Comparison of ENCODE assay signal across 12 cellular contexts in genomic region chr1:153611356-153611755, GRCh38. TPM values are rescaled to one million over a fixed set of nuclear protein-coding genes. Genes with fewer than 3 reads are reported as not detected.
DNase-seq lines count a peak whose midpoint lies in the region; ATAC-seq and TF ChIP-seq lines count a peak whose summit lies in the region.
"Had no signal": no experiment of that assay in that cellular context is flagged by ENCODE, and none has a peak within 500 bp of the region (broad histone marks: within the 10 kb centered on the region; RNA-seq: fewer than 3 reads in every experiment).

No MANE protein-coding gene starts in this region.

- H3K36me3 Mint-ChIP-seq in endodermal cell (ENCODE audit: low read depth) = peaks cover 19% of the 10 kb centered on the region
- H3K36me3 Mint-ChIP-seq: CD4-positive, CD25-positive, alpha-beta regulatory T cell had no signal

- peak overlapping the region; percentile 79 for H3K4me3 Mint-ChIP-seq in endodermal cell
- H3K4me3 Mint-ChIP-seq: CD4-positive, CD25-positive, alpha-beta regulatory T cell had no signal

- peaks cover 3% of the 10 kb centered on the region for H3K4me1 ChIP-seq in endodermal cell (ENCODE audit: control insufficient read depth, insufficient read depth, low read length)
- H3K4me1 ChIP-seq in parathyroid adenoma = peaks cover 25% of the 10 kb centered on the region

- H3K4me3 ChIP-seq in endodermal cell (ENCODE audit: low read length) (peak overlapping the region; percentile 97), parathyroid adenoma (ENCODE audit: low read depth, low read length) (peak overlapping the region; percentile 79)
- H3K4me3 ChIP-seq: HAP-1 had no signal

- peaks cover 5% of the 10 kb centered on the region for H3K79me2 ChIP-seq in parathyroid adenoma

- CTCF ChIA-PET in GM10248 (lab: Yijun Ruan, JAX) = interaction anchor here (1.3 to 9.1 kb wide), 3 partner anchors 16 to 41 kb away, joined by 4 to 136 read pairs (median 16); partner anchors contain the start of genes S100A1 and S100A13

- no peak overlapping the region for H3K27ac Mint-ChIP-seq in endodermal cell
- H3K27ac Mint-ChIP-seq: CD4-positive, CD25-positive, alpha-beta regulatory T cell had no signal

- peak overlapping the region; percentile 70 for H3K9ac ChIP-seq in endodermal cell (ENCODE audit: extremely low read depth, low read length, poor library complexity, severe bottlenecking)
- H3K9ac ChIP-seq in parathyroid adenoma = no peak overlapping the region

- peak overlapping the region; percentile 92 for H3K4me2 ChIP-seq in parathyroid adenoma (ENCODE audit: low read length)

- H3K27me3 ChIP-seq in endodermal cell (ENCODE audit: control insufficient read depth, insufficient read depth, low read length, poor library complexity, severe bottlenecking) = no peaks in the 10 kb centered on the region
- no peaks in the 10 kb centered on the region for H3K27me3 ChIP-seq in parathyroid adenoma (ENCODE audit: control insufficient read depth, insufficient read depth, low read length)

- H3K27ac ChIP-seq in endodermal cell (ENCODE audit: low read depth, low read length) (no peak overlapping the region), parathyroid adenoma (peak overlapping the region; percentile 83)

- peaks cover 59% of the 10 kb centered on the region for H3K4me1 Mint-ChIP-seq in endodermal cell
- H3K4me1 Mint-ChIP-seq: CD4-positive, CD25-positive, alpha-beta regulatory T cell had no signal

- H2AFZ ChIP-seq in parathyroid adenoma = no peak overlapping the region

- H3K9me3 ChIP-seq in endodermal cell (ENCODE audit: control insufficient read depth, low read length) = no peaks in the 10 kb centered on the region
- H3K9me3 ChIP-seq in parathyroid adenoma (ENCODE audit: control insufficient read depth, low read length) = no peaks in the 10 kb centered on the region
- H3K9me3 ChIP-seq: HAP-1 had no signal

- DNase-seq in GM10248 (ENCODE audit: extremely low spot score) (peak; percentile 12), endodermal cell (no peak), KG1 (lab: John Stamatoyannopoulos, UW) (no peak), cortex of kidney (lab: John Stamatoyannopoulos, UW) (no peak)
- DNase-seq: activated gamma-delta T cell treated with Interleukin-2 at 50 U/mL for 16 hours; CD4-positive, CD25-positive, alpha-beta regulatory T cell; NCI-H510A; T1000 had no signal

- 67 to 100% methylated on average over 1 of the region's 1 CpG for WGBS in endodermal cell (ENCODE audit: insufficient coverage in 1 of 2, insufficient read length in 1 of 2), 2 experiments

- POLR2A ChIA-PET in GM10248 (lab: Yijun Ruan, JAX) = no interaction called here

- H3K9me3 Mint-ChIP-seq in endodermal cell = no peaks in the 10 kb centered on the region
- H3K9me3 Mint-ChIP-seq: CD4-positive, CD25-positive, alpha-beta regulatory T cell had no signal

- H3K36me3 ChIP-seq in endodermal cell (ENCODE audit: control insufficient read depth, insufficient read depth, low read length) = peaks cover 26% of the 10 kb centered on the region
- no peaks in the 10 kb centered on the region for H3K36me3 ChIP-seq in parathyroid adenoma (ENCODE audit: control insufficient read depth, insufficient read depth, low read length)
- H3K36me3 ChIP-seq: HAP-1 had no signal

- ATAC-seq in HG03095 (IDR thresholded peaks at IDR 0.05; ENCODE audit: unreplicated experiment) = no peak

- TF ChIP-seq CTCF in GM10248 (IDR thresholded peaks at IDR 0.05; ENCODE audit: control extremely low read depth, extremely low read depth, low read depth, missing control alignments) = no peak
- no peak for TF ChIP-seq CTCF in endodermal cell (conservative IDR thresholded peaks at IDR 0.05)
- TF ChIP-seq CTCF in parathyroid adenoma (IDR thresholded peaks at IDR 0.05) = no peak

- peaks cover 2% of the 10 kb centered on the region for H3K27me3 Mint-ChIP-seq in endodermal cell (ENCODE audit: insufficient read depth)

RNA-seq across cellular contexts. Expression of gene S100A16, which starts 1.6 kb away (rescaled TPM):
- total RNA-seq in endodermal cell = 100 to 1,000 TPM; 149 to 152 TPM
- polyA plus RNA-seq in endodermal cell (2013, experiment 1 of 2) = 79.3 TPM
- polyA plus RNA-seq in endodermal cell (2013, experiment 2 of 2) = 84.9 TPM
- total RNA-seq: CD4-positive, CD25-positive, alpha-beta regulatory T cell had no signal
- polyA plus RNA-seq: CD4-positive, CD25-positive, alpha-beta regulatory T cell had no signal

RNA-seq across cellular contexts. Expression of gene S100A14, which starts 4.8 kb away (rescaled TPM):
- total RNA-seq in endodermal cell = 100 to 1,000 TPM in 1 of 2 donors, 10 to 100 TPM in 1; 53.8 to 119 TPM
- polyA plus RNA-seq in endodermal cell (2013, experiment 1 of 2) = 1.4 TPM
- 0.54 TPM for polyA plus RNA-seq in endodermal cell (2013, experiment 2 of 2)
- total RNA-seq: CD4-positive, CD25-positive, alpha-beta regulatory T cell had no signal
- polyA plus RNA-seq: CD4-positive, CD25-positive, alpha-beta regulatory T cell had no signal

RNA-seq across cellular contexts. Expression of gene S100A13, which starts 15.9 kb away (rescaled TPM):
- total RNA-seq in endodermal cell = 100 to 1,000 TPM; 224 to 284 TPM
- polyA plus RNA-seq in endodermal cell (2013, experiment 1 of 2) = 186 TPM
- 215 TPM for polyA plus RNA-seq in endodermal cell (2013, experiment 2 of 2)

RNA-seq across cellular contexts. Expression of gene S100A1, which starts 16.9 kb away (rescaled TPM):
- total RNA-seq in endodermal cell = 1 to 10 TPM; 1.8 to 5.0 TPM
- polyA plus RNA-seq in endodermal cell (2013, experiment 1 of 2) = 1.8 TPM
- 2.2 TPM for polyA plus RNA-seq in endodermal cell (2013, experiment 2 of 2)
- total RNA-seq: CD4-positive, CD25-positive, alpha-beta regulatory T cell; urinary bladder had no signal
- polyA plus RNA-seq: CD4-positive, CD25-positive, alpha-beta regulatory T cell had no signal

RNA-seq across cellular contexts. Expression of gene CHTOP, which starts 22.5 kb away (rescaled TPM):
- 100 to 1,000 TPM in 1 of 2 donors, 10 to 100 TPM in 1; 98.4 to 117 TPM for total RNA-seq in endodermal cell
- 115 TPM for polyA plus RNA-seq in endodermal cell (2013, experiment 1 of 2)
- polyA plus RNA-seq in endodermal cell (2013, experiment 2 of 2) = 106 TPM
